ENCODE assay signal across 8 cellular contexts in the genomic region with DNA sequence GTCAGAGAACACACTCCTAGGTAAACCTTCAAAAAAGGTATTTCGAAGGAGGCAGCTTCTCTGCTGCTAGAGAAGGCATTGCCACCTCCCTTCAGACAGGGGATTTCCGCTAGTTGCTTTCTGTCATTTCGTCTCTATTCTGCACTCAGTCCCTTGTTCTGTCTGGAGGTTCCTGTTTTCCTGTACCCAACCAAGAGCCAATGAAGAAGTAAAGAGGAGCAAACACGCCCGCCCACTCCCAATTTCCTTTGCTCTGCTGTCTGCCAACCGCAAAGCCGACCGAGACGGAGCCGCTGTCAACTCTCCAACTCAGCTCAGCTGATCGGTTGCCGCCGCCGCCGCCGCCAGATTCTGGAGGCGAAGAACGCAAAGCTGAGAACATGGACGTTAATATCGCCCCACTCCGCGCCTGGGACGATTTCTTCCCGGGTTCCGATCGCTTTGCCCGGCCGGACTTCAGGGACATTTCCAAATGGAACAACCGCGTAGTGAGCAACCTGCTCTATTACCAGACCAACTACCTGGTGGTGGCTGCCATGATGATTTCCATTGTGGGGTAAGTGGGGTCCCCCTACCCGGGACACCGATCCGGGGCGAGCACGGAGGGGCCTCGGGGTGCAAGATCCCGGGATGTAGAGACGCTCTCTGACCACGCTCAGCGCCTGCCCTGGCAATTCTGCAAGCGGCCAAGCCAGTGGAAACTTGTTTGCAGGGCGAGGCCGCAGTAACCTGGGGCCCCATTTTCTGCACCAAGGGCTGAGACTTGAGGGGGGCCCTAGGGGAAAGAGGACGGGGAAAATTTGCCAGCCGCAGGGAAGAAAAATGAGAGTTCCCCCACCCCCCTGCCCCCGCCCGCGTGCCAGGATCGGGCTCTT. TPM values are rescaled to one million over a fixed set of nuclear protein-coding genes. Genes with fewer than 3 reads are reported as not detected.
A peak's percentile ranks its signal among the peaks of the same experiment; 100 is the strongest.
DNase-seq lines count a peak whose midpoint lies in the region; ATAC-seq, FAIRE-seq and TF ChIP-seq lines count a peak whose summit lies in the region.

A gene with protein sequence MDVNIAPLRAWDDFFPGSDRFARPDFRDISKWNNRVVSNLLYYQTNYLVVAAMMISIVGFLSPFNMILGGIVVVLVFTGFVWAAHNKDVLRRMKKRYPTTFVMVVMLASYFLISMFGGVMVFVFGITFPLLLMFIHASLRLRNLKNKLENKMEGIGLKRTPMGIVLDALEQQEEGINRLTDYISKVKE (plus strand): TSS at position 270 of the 875 bp plus-strand sequence. CDS start 111 bp downstream, at position 381.

- peak; percentile 68 for DNase-seq in NCI-H2227 treated with DMSO at 0.1 percent for 48 hours (lab: John Stamatoyannopoulos, UW)
- DNase-seq in bronchial epithelial cell (ENCODE audit: low read depth), result peak; percentile 77
- DNase-seq in iPS-NIHi7 (ENCODE audit: extremely low spot score), result peak; percentile 83
- peak; percentile 81 for DNase-seq in smooth muscle cell of the brain vasculature (ENCODE audit: low read depth, low spot score)

- no peaks in the 10 kb centered on the region for H3K36me3 ChIP-seq in bronchial epithelial cell (ENCODE audit: control insufficient read depth, insufficient read depth, low read length)

- TF ChIP-seq CTCF in WI38 (IDR thresholded peaks at IDR 0.05; ENCODE audit: low read depth, low read length) (no peak), bronchial epithelial cell (IDR thresholded peaks at IDR 0.05; ENCODE audit: insufficient read depth, low read length, severe bottlenecking) (no peak)

- peak within 1 kb of the TSS; percentile 87 for H3K4me3 ChIP-seq in WI38 (ENCODE audit: low read depth, low read length)
- peak within 1 kb of the TSS; percentile 71 for H3K4me3 ChIP-seq in bronchial epithelial cell (ENCODE audit: low read depth, low read length)

- ATAC-seq in GM18858 (IDR thresholded peaks at IDR 0.05; ENCODE audit: unreplicated experiment), result peak; percentile 41
- peak; percentile 46 for ATAC-seq in HG03095 (IDR thresholded peaks at IDR 0.05; ENCODE audit: unreplicated experiment)

- H3K27me3 ChIP-seq in bronchial epithelial cell (ENCODE audit: control insufficient read depth, insufficient read depth, low read length), result no peaks in the 10 kb centered on the region

- FAIRE-seq in A204.1 (lab: Jason Lieb, UNC) (peak; percentile 46), bronchial epithelial cell (lab: Jason Lieb, UNC) (no peak)

RNA-seq across cellular contexts. Expression of the gene that starts here (rescaled TPM):
- total RNA-seq in bronchial epithelial cell, result 37.6 and 39.3 TPM in 2 replicates

Comparison
In these comparisons a context has a peak if more than half of its experiments do, and no peak if none do; other contexts are left out.
1. Peak in every context shown above with its lines: DNase-seq, ATAC-seq and H3K4me3 ChIP-seq.